1 cellular context compared by ENCODE assay signal in genomic region chr19:18437481-18438330, GRCh38.
TF ChIP-seq lines count a peak whose summit lies in the region.

ISYNA1 (minus strand) TSS chr19:18438133; CDS start chr19:18437979, 154 bp downstream.

TF ChIP-seq in GM12878, 131 proteins besides CTCF, POLR2A, EP300 and RAD21 (continued from another document):
- TF ChIP-seq USF1 (IDR thresholded peaks at IDR 0.05; ENCODE audit: borderline replicate concordance, extremely low read length, insufficient read depth, low read depth, low read length) (no peak), CEBPB (IDR thresholded peaks at IDR 0.05; ENCODE audit: borderline replicate concordance in 1 of 2, low read depth in 2 of 2, low read length in 2 of 2) (no peak), MTA2 (IDR thresholded peaks at IDR 0.05; ENCODE audit: low read depth) (no peak), EGR1 (IDR thresholded peaks at IDR 0.05; ENCODE audit: borderline replicate concordance in 1 of 2, low read depth in 2 of 2, low read length in 2 of 2) (peak in 1 of 2 experiments; percentile 86; a peak in 2 of 3 replicates), FOS (IDR thresholded peaks at IDR 0.05; ENCODE audit: borderline replicate concordance, extremely low read depth, insufficient read length) (no peak), BACH1 (IDR thresholded peaks at IDR 0.05; ENCODE audit: borderline replicate concordance) (peak; percentile 67; the same call in 1 of the 2 replicates), ZBTB40 (IDR thresholded peaks at IDR 0.05; ENCODE audit: borderline replicate concordance) (no peak), RB1 (IDR thresholded peaks at IDR 0.05; ENCODE audit: borderline replicate concordance) (0 out of 2 replicates have a peak, but pooled peaks have one; percentile 24), RELA (IDR thresholded peaks at IDR 0.05; ENCODE audit: borderline replicate concordance, partially characterized antibody) (no peak), KLF5 (IDR thresholded peaks at IDR 0.05; ENCODE audit: partially characterized antibody) (no peak), NR2F1 (conservative IDR thresholded peaks at IDR 0.05) (0 out of 2 replicates have a peak, but pooled peaks have one; percentile 10), PAX8 (IDR thresholded peaks at IDR 0.05) (no peak), SUZ12 (IDR thresholded peaks at IDR 0.05; ENCODE audit: unreplicated experiment) (no peak), SKIL (IDR thresholded peaks at IDR 0.05; ENCODE audit: low read depth, poor library complexity, severe bottlenecking) (no peak), RELB (IDR thresholded peaks at IDR 0.05; ENCODE audit: low read depth) (no peak), POLR2AphosphoS5 (IDR thresholded peaks at IDR 0.05; ENCODE audit: low read length) (no peak), ASH2L (IDR thresholded peaks at IDR 0.05; ENCODE audit: borderline replicate concordance, low read depth) (no peak), ATF3 (IDR thresholded peaks at IDR 0.05; ENCODE audit: borderline replicate concordance, extremely low read depth, low read depth, low read length) (no peak), PRDM15 (CRISPR knock-in tag; IDR thresholded peaks at IDR 0.05) (no peak), LARP7 (IDR thresholded peaks at IDR 0.05) (0 out of 2 replicates have a peak, but pooled peaks have one; percentile 22), HSF1 (IDR thresholded peaks at IDR 0.05; ENCODE audit: low read depth, low read length) (no peak), IKZF1 (conservative IDR thresholded peaks at IDR 0.05) (peak; percentile 24), KAT2A (conservative IDR thresholded peaks at IDR 0.05; ENCODE audit: control insufficient read depth, low read depth, low read length) (no peak), ZNF217 (IDR thresholded peaks at IDR 0.05) (no peak), RAD51 (IDR thresholded peaks at IDR 0.05) (no peak), GATAD2B (conservative IDR thresholded peaks at IDR 0.05; ENCODE audit: low read depth) (peak; percentile 49; the same call in 1 of the 2 replicates), BCL3 (IDR thresholded peaks at IDR 0.05; ENCODE audit: borderline replicate concordance, insufficient read depth, low read depth, low read length, poor library complexity, severe bottlenecking) (peak; percentile 15), ATF7 (IDR thresholded peaks at IDR 0.05; ENCODE audit: low read depth) (no peak), MYC (IDR thresholded peaks at IDR 0.05; ENCODE audit: insufficient read depth, insufficient read length, insufficient replicate concordance, low read length, severe bottlenecking) (no peak), ZBTB33 (IDR thresholded peaks at IDR 0.05) (no peak)
